Comparison of ENCODE assay signal across 10 cellular contexts in the genomic region with DNA sequence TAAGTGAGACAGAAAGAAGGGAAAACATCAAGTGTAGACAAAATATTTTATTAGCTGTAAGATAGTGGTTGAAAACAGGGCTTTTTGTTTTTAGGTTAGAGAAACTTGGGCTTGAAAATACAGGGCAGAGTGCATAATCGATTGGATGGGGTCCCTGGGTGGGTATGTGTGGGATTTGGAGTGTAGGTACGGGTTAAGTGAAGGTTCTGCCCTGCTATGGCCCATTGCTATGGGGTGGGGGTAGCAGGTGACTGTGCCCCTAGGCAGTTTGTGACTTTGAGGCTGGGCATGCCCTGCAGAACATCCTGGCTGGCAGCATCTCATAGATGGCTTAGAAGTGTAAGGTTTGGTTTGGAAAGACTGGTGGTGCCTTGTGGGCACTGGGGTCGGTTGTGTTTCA. TPM values are rescaled to one million over a fixed set of nuclear protein-coding genes. Genes with fewer than 3 reads are reported as not detected.
DNase-seq lines count a peak whose midpoint lies in the region; ATAC-seq, FAIRE-seq and TF ChIP-seq lines count a peak whose summit lies in the region.
"Had no signal": no experiment of that assay in that cellular context is flagged by ENCODE, and none has a peak within 500 bp of the region (broad histone marks: within the 10 kb centered on the region; RNA-seq: fewer than 3 reads in every experiment).

No MANE protein-coding gene starts in this region.

- H3K23ac ChIP-seq in trophoblast cell (ENCODE audit: low read length): no peak overlapping the region

- no peak overlapping the region for H3K4me2 ChIP-seq in trophoblast cell (ENCODE audit: low read length)

- peaks cover 9% of the 10 kb centered on the region for H3K79me2 ChIP-seq in trophoblast cell (ENCODE audit: control insufficient read depth, insufficient read depth, low read length, poor library complexity)

- no peak overlapping the region for H2AK5ac ChIP-seq in trophoblast cell (ENCODE audit: low read length)

- H3K9me3 ChIP-seq in SK-N-MC (ENCODE audit: low read depth, low read length) (no peaks in the 10 kb centered on the region), trophoblast cell (ENCODE audit: insufficient read depth, low read depth, low read length) (peaks cover 5% of the 10 kb centered on the region), small intestine (ENCODE audit: control insufficient read depth, low read depth) (no peaks in the 10 kb centered on the region)
- H3K9me3 ChIP-seq: uterus had no signal

- peak overlapping the region; percentile 26 for H3K18ac ChIP-seq in trophoblast cell (ENCODE audit: low read length)

- H3K27me3 ChIP-seq in trophoblast cell (ENCODE audit: insufficient read depth, low read length): no peaks in the 10 kb centered on the region
- H3K27me3 ChIP-seq in small intestine (ENCODE audit: control insufficient read depth in 2 of 2, insufficient read depth in 2 of 2, low read length in 2 of 2): no peaks in the 10 kb centered on the region
- H3K27me3 ChIP-seq: uterus had no signal

- no peak overlapping the region for H4K12ac ChIP-seq in trophoblast cell (ENCODE audit: low read depth, low read length)

- CTCF ChIA-PET in Calu3 (lab: Charles Lee): no interaction called here

- peak overlapping the region; percentile 1 for H4K91ac ChIP-seq in trophoblast cell (ENCODE audit: low read depth, low read length)

- H3K9ac ChIP-seq in SK-N-MC (ENCODE audit: insufficient read length): no peak overlapping the region
- no peak overlapping the region for H3K9ac ChIP-seq in trophoblast cell (ENCODE audit: low read length)

- TF ChIP-seq CTCF in Calu3 (IDR thresholded peaks at IDR 0.05; ENCODE audit: unreplicated experiment): no peak
- no peak for TF ChIP-seq CTCF in endothelial cell (IDR thresholded peaks at IDR 0.05; ENCODE audit: unreplicated experiment)

- DNase-seq in Calu3 (no peak), SK-N-MC (ENCODE audit: low read depth, low spot score) (no peak), endothelial cell (ENCODE audit: low spot score) (no peak), trophoblast cell (peak in 1 of 2 donors; percentile 22), sciatic nerve (ENCODE audit: low spot score) (no peak), small intestine (no peak), NCI-H2107 (lab: John Stamatoyannopoulos, UW) (no peak), HCEC 1CT (no peak)
- DNase-seq: NCI-H510A treated with DMSO at 0.1 percent for 48 hours, uterus had no signal

- no CpG with 5 or more reads among the region's 3 CpGs for WGBS in trophoblast cell (ENCODE audit: extremely low coverage, insufficient coverage, insufficient read length)
- WGBS in small intestine, 3 donors: 76 to 78% (median 77%) methylated on average over 3 of the region's 3 CpGs

- H3K79me1 ChIP-seq in trophoblast cell (ENCODE audit: low read length): peaks cover 20% of the 10 kb centered on the region

- no TSS peak for BruUV-seq in Calu3 (replicated peaks; lab: Mats Ljungman, UMichigan)

- no peak for FAIRE-seq in small intestine (lab: Jason Lieb, UNC)

- intact Hi-C loops in Calu3 (cut with micrococcal nuclease; ENCODE audit: unreplicated experiment): no loop called here
- intact Hi-C loops in sciatic nerve (cut with DNase I): no loop called here

- peaks cover 98% of the 10 kb centered on the region for H3K36me3 Mint-ChIP-seq in Calu3 (ENCODE audit: insufficient read depth, unreplicated experiment)
- peaks cover 59% of the 10 kb centered on the region for H3K36me3 Mint-ChIP-seq in endothelial cell (ENCODE audit: low read depth, unreplicated experiment)

- H4K8ac ChIP-seq in trophoblast cell (ENCODE audit: low read depth, low read length): no peak overlapping the region

- H3K36me3 ChIP-seq in SK-N-MC (ENCODE audit: insufficient read depth, low read length) (peaks cover 64% of the 10 kb centered on the region), trophoblast cell (ENCODE audit: control insufficient read depth in 1 of 2, insufficient read depth in 2 of 2, low read length in 2 of 2) (peaks cover 42 to 54% of the 10 kb centered on the region in 2 experiments), small intestine (ENCODE audit: control insufficient read depth in 2 of 2, insufficient read depth in 2 of 2, low read length in 2 of 2) (peaks cover 2 to 35% of the 10 kb centered on the region in 2 donors)
- H3K36me3 ChIP-seq: uterus had no signal

- peak overlapping the region; percentile 0 for H2BK120ac ChIP-seq in trophoblast cell (ENCODE audit: insufficient read depth, low read length, poor library complexity)

- H3K4me3 Mint-ChIP-seq in Calu3 (ENCODE audit: low read depth, unreplicated experiment): peak overlapping the region; percentile 8
- H3K4me3 Mint-ChIP-seq in endothelial cell (ENCODE audit: unreplicated experiment): peak overlapping the region; percentile 63

- H3K27ac Mint-ChIP-seq in Calu3 (ENCODE audit: unreplicated experiment) (peak overlapping the region; percentile 43), endothelial cell (ENCODE audit: unreplicated experiment) (peak overlapping the region; percentile 96)

- peak overlapping the region; percentile 0 for H3K14ac ChIP-seq in trophoblast cell (ENCODE audit: low read length)

- H3K4me1 ChIP-seq in trophoblast cell (ENCODE audit: control insufficient read depth in 1 of 2, insufficient read depth in 2 of 2, low read length in 2 of 2): peaks cover 28 to 34% of the 10 kb centered on the region in 2 experiments
- no peaks in the 10 kb centered on the region for H3K4me1 ChIP-seq in small intestine (ENCODE audit: control insufficient read depth in 2 of 2, insufficient read depth in 1 of 2, low read depth in 1 of 2, low read length in 1 of 2)

- ATAC-seq in sciatic nerve: no peak

- no peak overlapping the region for H3K4ac ChIP-seq in trophoblast cell (ENCODE audit: low read depth, low read length)

- H3K4me3 ChIP-seq in SK-N-MC (no peak overlapping the region), trophoblast cell (ENCODE audit: low read depth, low read length) (peak overlapping the region; percentile 56), small intestine (ENCODE audit: low read depth in 1 of 2, low read length in 2 of 2) (no peak overlapping the region)
- H3K4me3 ChIP-seq: uterus had no signal

- H2BK12ac ChIP-seq in trophoblast cell (ENCODE audit: low read length): no peak overlapping the region

- H3K27me3 Mint-ChIP-seq in Calu3 (ENCODE audit: unreplicated experiment) (no peaks in the 10 kb centered on the region), endothelial cell (ENCODE audit: unreplicated experiment) (peaks cover 35% of the 10 kb centered on the region)

- no peak overlapping the region for H2AFZ ChIP-seq in trophoblast cell (ENCODE audit: insufficient read depth, low read length, poor library complexity)

- peaks cover 61% of the 10 kb centered on the region for H3K4me1 Mint-ChIP-seq in Calu3 (ENCODE audit: low read depth, unreplicated experiment)
- peaks cover 67% of the 10 kb centered on the region for H3K4me1 Mint-ChIP-seq in endothelial cell (ENCODE audit: unreplicated experiment)

- no peaks in the 10 kb centered on the region for H3K9me3 Mint-ChIP-seq in Calu3 (ENCODE audit: low read depth, unreplicated experiment)
- no peaks in the 10 kb centered on the region for H3K9me3 Mint-ChIP-seq in endothelial cell (ENCODE audit: unreplicated experiment)

- peak overlapping the region; percentile 35 for H2BK5ac ChIP-seq in trophoblast cell (ENCODE audit: low read depth, low read length, poor library complexity)

- H3K27ac ChIP-seq in SK-N-MC: peak overlapping the region; percentile 69; the same call in 1 of the 2 replicates
- H3K27ac ChIP-seq in trophoblast cell (ENCODE audit: low read depth, low read length): peak overlapping the region; percentile 65
- H3K27ac ChIP-seq in small intestine (ENCODE audit: low read depth in 1 of 2, low read length in 1 of 2): no peak overlapping the region

RNA-seq across cellular contexts. Expression of a gene that starts 3.7 kb away (rescaled TPM):
- total RNA-seq in Calu3 (2022) (24.4 and 29.2 TPM in 2 replicates), endothelial cell (ENCODE audit: unreplicated experiment) (15.8 TPM), sciatic nerve (22.6 TPM)
- polyA plus RNA-seq in trophoblast cell (2013): 25.1 and 28.3 TPM in 2 replicates
- polyA plus RNA-seq in small intestine: 10 to 100 TPM in 2 of 3 donors, 1 to 10 TPM in 1; 9.7 to 11.3 (median 10.3) TPM

RNA-seq across cellular contexts. Expression of a gene that starts 19.3 kb away (rescaled TPM):
- total RNA-seq in Calu3 (2022) (662 and 673 TPM in 2 replicates), endothelial cell (ENCODE audit: unreplicated experiment) (390 TPM), sciatic nerve (248 TPM)
- 441 and 461 TPM in 2 replicates for polyA plus RNA-seq in trophoblast cell (2013)
- polyA plus RNA-seq in small intestine: 100 to 1,000 TPM; 115 to 220 (median 120) TPM

RNA-seq across cellular contexts. Expression of a gene that starts 27.7 kb away (rescaled TPM):
- total RNA-seq in Calu3 (2022) (22.9 and 25.3 TPM in 2 replicates), endothelial cell (ENCODE audit: unreplicated experiment) (6.3 TPM), sciatic nerve (24.5 TPM)
- polyA plus RNA-seq in trophoblast cell (2013): 7.0 and 7.3 TPM in 2 replicates
- polyA plus RNA-seq in small intestine: 10 to 100 TPM; 10.0 to 19.0 (median 11.6) TPM

RNA-seq across cellular contexts. Expression of a gene that starts 27.8 kb away (rescaled TPM):
- total RNA-seq in Calu3 (2022): 128 and 131 TPM in 2 replicates
- 56.1 TPM for total RNA-seq in endothelial cell (ENCODE audit: unreplicated experiment)
- 85.6 and 90.5 TPM in 2 replicates for polyA plus RNA-seq in trophoblast cell (2013)
- 57.8 TPM for total RNA-seq in sciatic nerve
- 100 to 1,000 TPM; 124 to 346 (median 258) TPM for polyA plus RNA-seq in small intestine

RNA-seq across cellular contexts. Expression of a gene that starts 34.7 kb away (rescaled TPM):
- total RNA-seq in Calu3 (2022): 513 and 530 TPM in 2 replicates
- 292 TPM for total RNA-seq in endothelial cell (ENCODE audit: unreplicated experiment)
- 221 and 224 TPM in 2 replicates for polyA plus RNA-seq in trophoblast cell (2013)
- 122 TPM for total RNA-seq in sciatic nerve
- 100 to 1,000 TPM; 104 to 149 (median 122) TPM for polyA plus RNA-seq in small intestine

Comparison
In these comparisons a context has a peak if more than half of its experiments do, and no peak if none do; other contexts are left out.
1. H3K27ac ChIP-seq: peak in SK-N-MC (single experiment) and trophoblast cell (single experiment); none in small intestine (0 of 2).